1 cellular context compared by ENCODE assay signal in genomic region chr11:126739499-126740145, GRCh38.
TF ChIP-seq lines count a peak whose summit lies in the region.

No MANE protein-coding gene starts in this region.

TF ChIP-seq in SK-N-SH treated with all-trans-retinoic acid at 6 μM for 48 hours, 23 proteins besides CTCF, POLR2A, EP300 and RAD21 (continued from another document):
- no peak for TF ChIP-seq SNAI2 (CRISPR knock-in tag; IDR thresholded peaks at IDR 0.05)
